ENCODE assay signal across 8 cellular contexts in the genomic region with DNA sequence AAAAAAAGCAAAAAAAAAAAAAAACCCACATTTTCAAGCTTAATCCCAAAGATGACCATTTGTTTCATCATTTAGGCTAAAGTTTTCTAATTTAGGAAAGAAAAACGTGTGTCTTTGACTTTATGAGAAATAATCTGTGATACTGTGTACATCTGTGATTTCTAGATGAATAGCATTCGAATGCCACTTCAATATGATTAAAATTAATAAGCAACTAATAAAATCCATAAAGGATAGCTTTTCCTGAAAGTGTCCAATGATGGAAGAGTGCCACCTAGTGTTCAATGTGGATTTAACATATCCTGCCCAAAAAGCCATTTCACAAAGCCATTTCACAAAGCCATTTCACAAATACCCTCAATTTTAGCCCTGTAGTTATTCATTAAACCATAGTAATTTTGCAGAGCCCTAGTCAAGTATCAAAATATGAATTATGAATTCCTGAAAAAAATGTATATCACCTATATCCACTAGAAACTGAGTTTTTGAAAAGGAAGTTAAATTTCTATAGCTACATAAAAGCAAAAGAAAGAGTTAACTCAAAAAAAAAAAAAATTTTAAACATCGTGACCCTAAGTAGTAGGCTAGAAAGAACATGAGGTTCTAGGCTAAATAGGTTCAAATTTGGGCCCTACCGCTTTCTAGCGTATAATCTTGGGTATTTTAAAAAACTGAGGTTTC. TPM values are rescaled to one million over a fixed set of nuclear protein-coding genes. Genes with fewer than 3 reads are reported as not detected.
A peak's percentile ranks its signal among the peaks of the same experiment; 100 is the strongest.
DNase-seq lines count a peak whose midpoint lies in the region; ATAC-seq and TF ChIP-seq lines count a peak whose summit lies in the region.

No MANE protein-coding gene starts in this region.

- 38% methylated on average over 5 of the region's 5 CpGs for WGBS in liver

- H3K27me3 Mint-ChIP-seq in CD14-positive monocyte (ENCODE audit: low read depth in 3 of 3), result no peaks in the 10 kb centered on the region

- H3K4me3 ChIP-seq in breast epithelium, result no peak overlapping the region
- H3K4me3 ChIP-seq in liver (ENCODE audit: low read depth in 1 of 3, low read length in 3 of 3), result no peak overlapping the region

- H3K9ac ChIP-seq in liver (ENCODE audit: low read depth in 1 of 2, low read length in 2 of 2), result no peak overlapping the region

- H3K27ac Mint-ChIP-seq in CD14-positive monocyte, result no peak overlapping the region

- H3K27ac ChIP-seq in breast epithelium, result no peak overlapping the region
- no peak overlapping the region for H3K27ac ChIP-seq in liver (ENCODE audit: low read depth in 1 of 2, low read length in 2 of 2)

- no peak overlapping the region for H3K4me3 Mint-ChIP-seq in CD14-positive monocyte

- TF ChIP-seq RAD21 in liver (IDR thresholded peaks at IDR 0.05), result peak; percentile 96

- DNase-seq in CD14-positive monocyte (ENCODE audit: low spot score), result no peak
- DNase-seq in GM13977 (ENCODE audit: low spot score), result peak; percentile 34
- DNase-seq in NCI-H446 treated with DMSO at 0.1 percent for 48 hours (lab: John Stamatoyannopoulos, UW), result peak; percentile 28
- no peak for DNase-seq in breast epithelium (ENCODE audit: low spot score in 2 of 2)
- no peak for DNase-seq in stimulated activated naive CD8-positive, alpha-beta T cell treated with anti-CD3 and anti-CD28 coated beads, Interleukin-15, Interleukin-2, amounts not matched to agents 100 U/mL and 50 U/mL, for 24 hours
- no peak for DNase-seq in activated effector memory CD4-positive, alpha-beta T cell treated with anti-CD3 and anti-CD28 coated beads, Interleukin-2, amount 50 U/mL, for 16 hours

- no peaks in the 10 kb centered on the region for H3K36me3 Mint-ChIP-seq in CD14-positive monocyte

- H3K27me3 ChIP-seq in breast epithelium, result no peaks in the 10 kb centered on the region
- H3K27me3 ChIP-seq in liver (ENCODE audit: control insufficient read depth in 4 of 4, insufficient read depth in 4 of 4, low read length in 3 of 4), result no peaks in the 10 kb centered on the region

- TF ChIP-seq CTCF in CD14-positive monocyte (IDR thresholded peaks at IDR 0.05) (peak; percentile 83), GM13977 (IDR thresholded peaks at IDR 0.05; ENCODE audit: extremely low read depth, insufficient read depth, missing control alignments) (peak; percentile 66), breast epithelium (IDR thresholded peaks at IDR 0.05) (peak; percentile 63 to 77 (median 77)), liver (IDR thresholded peaks at IDR 0.05; ENCODE audit: low read depth, low read length, missing input control) (peak; percentile 87)

- H3K9me3 Mint-ChIP-seq in CD14-positive monocyte, result peaks cover 0 to 6% (median 0%) of the 10 kb centered on the region in 7 donors

- H3K36me3 ChIP-seq in breast epithelium, result no peaks in the 10 kb centered on the region
- no peaks in the 10 kb centered on the region for H3K36me3 ChIP-seq in liver (ENCODE audit: control insufficient read depth in 4 of 4, insufficient read depth in 3 of 4, low read depth in 1 of 4, low read length in 3 of 4)

- no peaks in the 10 kb centered on the region for H3K4me1 ChIP-seq in breast epithelium
- peaks cover 0 to 5% (median 0%) of the 10 kb centered on the region in 4 donors for H3K4me1 ChIP-seq in liver (ENCODE audit: control insufficient read depth in 4 of 4, insufficient read depth in 4 of 4, low read length in 3 of 4)

- in situ Hi-C loops in GM13977 (cut with MboI; ENCODE audit: low pct_unique_long_range_greater_than_20kb, low sequenced_read_pairs, unreplicated experiment), result no loop called here

- intact Hi-C loops in CD14-positive monocyte (cut with micrococcal nuclease), result loop anchor here (2.0 to 10.0 kb wide), 5 partner anchors 746 to 1006 kb away; no protein-coding TSS in a partner anchor
- intact Hi-C loops in breast epithelium (cut with DNase I; ENCODE audit: low total_unique reads), result no loop called here

- no peak for ATAC-seq in stimulated activated naive CD8-positive, alpha-beta T cell treated with anti-CD3 and anti-CD28 coated beads, Interleukin-15, Interleukin-2, amounts not matched to agents 100 U/mL and 50 U/mL, for 24 hours
- ATAC-seq in GM19351 (IDR thresholded peaks at IDR 0.05; ENCODE audit: unreplicated experiment), result no peak

- TF ChIP-seq POLR2A in breast epithelium (IDR thresholded peaks at IDR 0.05), result no peak

- peaks cover 2% of the 10 kb centered on the region for H3K4me1 Mint-ChIP-seq in CD14-positive monocyte

- no peaks in the 10 kb centered on the region for H3K9me3 ChIP-seq in breast epithelium
- no peaks in the 10 kb centered on the region for H3K9me3 ChIP-seq in liver (ENCODE audit: control insufficient read depth in 4 of 4, low read length in 3 of 4)

TF ChIP-seq in liver, 16 proteins besides CTCF, POLR2A, EP300 and RAD21:
- TF ChIP-seq YY1 (IDR thresholded peaks at IDR 0.05) (peak; percentile 42), GABPA (IDR thresholded peaks at IDR 0.05 in 1 of 2, conservative IDR thresholded peaks at IDR 0.05 in 1 of 2) (no peak), TAF1 (conservative IDR thresholded peaks at IDR 0.05) (no peak), JUND (IDR thresholded peaks at IDR 0.05) (no peak)
TF ChIP-seq in liver: peak in this region for 1.

RNA-seq across cellular contexts. Expression of a gene that starts 19.1 kb away (rescaled TPM):
- 1 to 10 TPM; 6.0 to 8.0 TPM for polyA plus RNA-seq in CD14-positive monocyte
- 10 to 100 TPM; 13.0 to 22.8 (median 16.7) TPM for total RNA-seq in breast epithelium
- total RNA-seq in liver, result 1 to 10 TPM; 7.8 to 8.6 TPM
- polyA plus RNA-seq in liver, result 10 to 100 TPM; 10.2 to 26.5 TPM

RNA-seq across cellular contexts. Expression of a gene that starts 19.5 kb away (rescaled TPM):
- 1 to 10 TPM; 4.8 to 7.9 TPM for polyA plus RNA-seq in CD14-positive monocyte
- 10 to 100 TPM; 22.0 to 34.8 (median 27.7) TPM for total RNA-seq in breast epithelium
- 10 to 100 TPM; 11.9 to 13.1 TPM for total RNA-seq in liver
- polyA plus RNA-seq in liver, result 1 to 10 TPM; 5.3 to 5.6 TPM

Comparison
In these comparisons a context has a peak if more than half of its experiments do, and no peak if none do; other contexts are left out.
1. DNase-seq: peak in GM13977 (single experiment) and NCI-H446 treated with DMSO at 0.1 percent for 48 hours (single experiment); none in CD14-positive monocyte (single experiment), breast epithelium (0 of 2), stimulated activated naive CD8-positive, alpha-beta T cell treated with anti-CD3 and anti-CD28 coated beads, Interleukin-15, Interleukin-2, amounts not matched to agents 100 U/mL and 50 U/mL, for 24 hours (single experiment) and activated effector memory CD4-positive, alpha-beta T cell treated with anti-CD3 and anti-CD28 coated beads, Interleukin-2, amount 50 U/mL, for 16 hours (single experiment).
2. Peak in every context shown above with its lines, with median percentiles within 50 percentile points of each other: CTCF ChIP-seq.